In genomic region chr1:27830621-27831424, GRCh38 we compare ENCODE assay signal across 8 cellular contexts. TPM values are rescaled to one million over a fixed set of nuclear protein-coding genes. Genes with fewer than 3 reads are reported as not detected.
DNase-seq lines count a peak whose midpoint lies in the region; ATAC-seq and TF ChIP-seq lines count a peak whose summit lies in the region.

PPP1R8 (plus strand) TSS chr1:27830782; CDS start chr1:27830836, 54 bp downstream.

- TF ChIP-seq POLR2A in tibial nerve (IDR thresholded peaks at IDR 0.05), result peak; percentile 56 to 80

- H3K9me3 ChIP-seq in parathyroid adenoma (ENCODE audit: control insufficient read depth, low read length) (no peaks in the 10 kb centered on the region), tibial nerve (no peaks in the 10 kb centered on the region)

- H3K27ac ChIP-seq in parathyroid adenoma (peak within 1 kb of the TSS; percentile 77), tibial nerve (peak within 1 kb of the TSS; percentile 71 to 96 (median 90))

- WGBS in tibial nerve, 2 donors, result 0% methylated on average over 42 to 56 of the region's 60 CpGs

- CTCF ChIA-PET in GM10248 (lab: Yijun Ruan, JAX), result interaction anchor here (0.7 to 2.0 kb wide), 5 partner anchors 10 to 378 kb away, joined by 3 to 9 read pairs (median 3); no protein-coding TSS in a partner anchor

- ATAC-seq in HG02623 (IDR thresholded peaks at IDR 0.05; ENCODE audit: unreplicated experiment), result peak; percentile 84
- peak; percentile 100 for ATAC-seq in Right ventricle myocardium superior (ENCODE audit: poor library complexity)

- no peaks in the 10 kb centered on the region for H3K27me3 ChIP-seq in parathyroid adenoma (ENCODE audit: control insufficient read depth, insufficient read depth, low read length)
- H3K27me3 ChIP-seq in tibial nerve, result no peaks in the 10 kb centered on the region

- DNase-seq in GM10248 (ENCODE audit: extremely low spot score) (peak; percentile 92), NCI-H1105 treated with DMSO at 0.1 percent for 48 hours (lab: John Stamatoyannopoulos, UW) (peak; percentile 96), SW 1271 (lab: John Stamatoyannopoulos, UW) (peak; percentile 93 to 94), Right ventricle myocardium superior (peak; percentile 96), tibial nerve (ENCODE audit: low spot score in 2 of 2) (peak; percentile 82 to 84)
- DNase-seq in activated naive CD8-positive, alpha-beta T cell treated with anti-CD3 and anti-CD28 coated beads, Interleukin-2, amount 50 U/mL, for 16 hours (ENCODE audit: low read depth, low spot score), result peak; percentile 77

- H3K4me1 ChIP-seq in parathyroid adenoma, result no peaks in the 10 kb centered on the region
- peaks cover 0 to 35% (median 12%) of the 10 kb centered on the region in 4 donors for H3K4me1 ChIP-seq in tibial nerve

- peak within 1 kb of the TSS; percentile 91 for H2AFZ ChIP-seq in parathyroid adenoma

- no peak for TF ChIP-seq CTCF in GM10248 (IDR thresholded peaks at IDR 0.05; ENCODE audit: control extremely low read depth, extremely low read depth, low read depth, missing control alignments)
- no peak for TF ChIP-seq CTCF in parathyroid adenoma (IDR thresholded peaks at IDR 0.05)
- TF ChIP-seq CTCF in tibial nerve (IDR thresholded peaks at IDR 0.05), result peak in 1 of 5 experiments; percentile 32

- peaks cover 18% of the 10 kb centered on the region for H3K79me2 ChIP-seq in parathyroid adenoma

- peak within 1 kb of the TSS; percentile 37 for H3K9ac ChIP-seq in parathyroid adenoma

- POLR2A ChIA-PET in GM10248 (lab: Yijun Ruan, JAX), result interaction anchor here (0.6 to 1.4 kb wide), 3 partner anchors 35 to 225 kb away, joined by 3 to 5 read pairs (median 5); partner anchors contain the start of gene FAM76A

- peak within 1 kb of the TSS; percentile 97 for H3K4me3 ChIP-seq in parathyroid adenoma (ENCODE audit: low read depth, low read length)
- H3K4me3 ChIP-seq in tibial nerve, result peak within 1 kb of the TSS; percentile 46 to 93 (median 82)

- intact Hi-C loops in Right ventricle myocardium superior (cut with DNase I), result no loop called here

- peak within 1 kb of the TSS; percentile 93 for H3K4me2 ChIP-seq in parathyroid adenoma (ENCODE audit: low read length)

- TF ChIP-seq EP300 in tibial nerve (IDR thresholded peaks at IDR 0.05), result peak; percentile 87 to 97

- H3K36me3 ChIP-seq in parathyroid adenoma (ENCODE audit: control insufficient read depth, insufficient read depth, low read length) (no peaks in the 10 kb centered on the region), tibial nerve (peaks cover 0 to 23% (median 0%) of the 10 kb centered on the region in 3 donors)

RNA-seq across cellular contexts. Expression of gene PPP1R8, which starts in this region (rescaled TPM):
- 21.3 TPM for total RNA-seq in Right ventricle myocardium superior
- 10 to 100 TPM; 32.0 to 58.2 (median 37.2) TPM for total RNA-seq in tibial nerve

Comparison
In these comparisons a context has a peak if more than half of its experiments do, and no peak if none do; other contexts are left out.
1. Peak in every context shown above with its lines: DNase-seq, ATAC-seq, H3K4me3 ChIP-seq and H3K27ac ChIP-seq.